In genomic region chr3:141876891-141877561, GRCh38 we compare ENCODE assay signal across 8 cellular contexts. TPM values are rescaled to one million over a fixed set of nuclear protein-coding genes. Genes with fewer than 3 reads are reported as not detected.
DNase-seq lines count a peak whose midpoint lies in the region; ATAC-seq and TF ChIP-seq lines count a peak whose summit lies in the region.

No MANE protein-coding gene starts in this region.

- peak; percentile 11 for ATAC-seq in GM21786 (IDR thresholded peaks at IDR 0.05; ENCODE audit: unreplicated experiment)
- peak; percentile 28 for ATAC-seq in left colon

- no peaks in the 10 kb centered on the region for H3K27me3 ChIP-seq in GM06990 (replicated peaks; ENCODE audit: control insufficient read depth, insufficient read depth, low read length)

- peak overlapping the region; percentile 70 for H3K4me3 ChIP-seq in GM06990 (replicated peaks; ENCODE audit: low read depth, low read length)

- intact Hi-C loops in left colon (cut with DNase I, micrococcal nuclease) = loop anchor here in 1 of 2 donors (5.0 kb wide), 1 partner anchor 140 kb away; the partner anchor contains the start of gene RNF7

- no peak for TF ChIP-seq CTCF in GM06990 (IDR thresholded peaks at IDR 0.05; ENCODE audit: insufficient read depth, low read length, poor library complexity, severe bottlenecking)

- H3K36me3 ChIP-seq in GM06990 (ENCODE audit: control insufficient read depth, insufficient read depth, low read length) = no peaks in the 10 kb centered on the region

- DNase-seq in GM06990 (ENCODE audit: extremely low read depth, insufficient read length) (peak; percentile 65), LoVo (ENCODE audit: low spot score) (peak; percentile 36), cerebellar cortex (ENCODE audit: low spot score) (peak; percentile 59), left colon (peak; percentile 54 to 68), epidermal melanocyte (ENCODE audit: insufficient read length, low spot score) (no peak)
- DNase-seq in activated CD4-positive, CD25-positive, alpha-beta regulatory T cell treated with anti-CD3 and anti-CD28 coated beads, Interleukin-2, amount 50 U/mL, for 72 hours = peak; percentile 74
- peak; percentile 38 to 61 (median 49) for DNase-seq in stimulated activated CD4-positive, alpha-beta T cell treated with anti-CD3 and anti-CD28 coated beads, Interleukin-1b, Interleukin-23, amount 100 ng/mL, for 24 hours (ENCODE audit: low read depth in 4 of 4, low spot score in 1 of 4)

RNA-seq across cellular contexts. Expression of gene ATP1B3, which starts 0.6 kb away (rescaled TPM):
- 100 to 1,000 TPM; 397 to 503 TPM for total RNA-seq in left colon
